Comparison of ENCODE assay signal across 15 cellular contexts in genomic region chr5:80607832-80608231, GRCh38. TPM values are rescaled to one million over a fixed set of nuclear protein-coding genes. Genes with fewer than 3 reads are reported as not detected.
DNase-seq lines count a peak whose midpoint lies in the region; ATAC-seq and TF ChIP-seq lines count a peak whose summit lies in the region.
"Had no signal": no experiment of that assay in that cellular context is flagged by ENCODE, and none has a peak within 500 bp of the region (broad histone marks: within the 10 kb centered on the region; RNA-seq: fewer than 3 reads in every experiment).

No MANE protein-coding gene starts in this region.

- TF ChIP-seq CTCF in GM20000 (IDR thresholded peaks at IDR 0.05; ENCODE audit: extremely low read depth, missing control alignments), result no peak

- intact Hi-C loops in left colon (cut with DNase I, micrococcal nuclease), result no loop called here

- DNase-seq in GM20000 (ENCODE audit: low spot score) (peak; percentile 32), left colon (no peak), ureter (ENCODE audit: low spot score) (no peak), foreskin melanocyte (no peak), occipital lobe (lab: John Stamatoyannopoulos, UW) (no peak)
- DNase-seq: central memory CD4-positive, alpha-beta T cell; NCI-H1694 treated with DMSO at 0.1 percent for 48 hours; nephron progenitor cell; T1000 had no signal

- ATAC-seq in GM18519 (IDR thresholded peaks at IDR 0.05; ENCODE audit: low FRiP score, unreplicated experiment), result peak; percentile 53
- ATAC-seq in HG02885 (IDR thresholded peaks at IDR 0.05; ENCODE audit: poor library complexity, unreplicated experiment), result peak; percentile 82
- ATAC-seq in left colon, result peak; percentile 49
- no peak for ATAC-seq in HG03025 (IDR thresholded peaks at IDR 0.05; ENCODE audit: low FRiP score, unreplicated experiment)
- ATAC-seq: activated naive CD4-positive, alpha-beta T cell treated with anti-CD3 and anti-CD28 coated beads, Interleukin-2, amount 50 U/mL, for 72 hours; K562; Right ventricle myocardium inferior had no signal

RNA-seq across cellular contexts. Expression of gene ANKRD34B, which starts 37.8 kb away (rescaled TPM):
- not detected for total RNA-seq in left colon
- total RNA-seq in ureter, result not detected
- total RNA-seq in occipital lobe, result 0.16 TPM
- total RNA-seq: K562, Right ventricle myocardium inferior had no signal

RNA-seq across cellular contexts. Expression of gene MSH3, which starts 46.6 kb away (rescaled TPM):
- 10 to 100 TPM; 16.2 to 18.6 TPM for total RNA-seq in left colon
- total RNA-seq in ureter, result 26.0 TPM
- 39.1 TPM for total RNA-seq in occipital lobe

RNA-seq across cellular contexts. Expression of gene DHFR, which starts 47.0 kb away (rescaled TPM):
- total RNA-seq in left colon, result 10 to 100 TPM; 16.8 to 29.2 TPM
- 21.6 TPM for total RNA-seq in ureter
- 12.9 TPM for total RNA-seq in occipital lobe
